ENCODE assay signal across 17 cellular contexts in the genomic region with DNA sequence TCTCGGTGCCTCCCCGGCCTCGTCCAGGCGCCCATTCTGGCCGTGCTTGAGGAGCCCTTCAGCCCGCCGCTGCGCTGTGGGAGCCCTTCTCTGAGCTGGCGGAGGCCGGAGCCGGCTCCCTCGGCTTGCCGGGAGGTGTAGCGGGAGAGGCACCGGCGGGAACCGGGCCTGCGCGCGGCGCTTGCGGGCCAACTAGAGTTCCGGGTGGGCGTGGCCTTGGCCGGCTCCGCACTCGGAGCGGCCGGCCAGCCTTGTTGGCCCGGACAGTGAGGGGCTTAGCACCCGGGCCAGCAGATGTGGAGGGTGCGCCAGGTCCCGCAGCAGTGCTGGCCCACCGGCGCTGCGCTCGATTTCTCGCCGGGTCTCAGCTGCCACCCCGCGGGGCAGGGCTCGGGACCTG.
DNase-seq lines count a peak whose midpoint lies in the region; ATAC-seq and TF ChIP-seq lines count a peak whose summit lies in the region.
"Had no signal": no experiment of that assay in that cellular context is flagged by ENCODE, and none has a peak within 500 bp of the region (broad histone marks: within the 10 kb centered on the region; RNA-seq: fewer than 3 reads in every experiment).

No MANE protein-coding gene starts in this region.

- H3K9me3 Mint-ChIP-seq in osteocyte (ENCODE audit: unreplicated experiment): no peaks in the 10 kb centered on the region

- H3K4me1 ChIP-seq in right cardiac atrium (ENCODE audit: control insufficient read depth, insufficient read depth, low read length) (no peaks in the 10 kb centered on the region), aorta (ENCODE audit: control insufficient read depth in 1 of 2, insufficient read depth in 2 of 2, low read length in 2 of 2) (no peaks in the 10 kb centered on the region)
- H3K4me1 ChIP-seq: HAP-1 had no signal

- H3K27ac Mint-ChIP-seq in osteocyte (ENCODE audit: unreplicated experiment): no peak overlapping the region
- H3K27ac Mint-ChIP-seq: CD14-positive monocyte had no signal

- H3K4me3 Mint-ChIP-seq in osteocyte (ENCODE audit: unreplicated experiment): no peak overlapping the region
- H3K4me3 Mint-ChIP-seq: CD14-positive monocyte had no signal

- intact Hi-C loops in right cardiac atrium (cut with DNase I): no loop called here
- intact Hi-C loops in Right ventricle myocardium inferior (cut with DNase I): no loop called here
- intact Hi-C loops in aorta (cut with DNase I): no loop called here

- WGBS in right cardiac atrium: 94% methylated on average over 42 of the region's 42 CpGs
- WGBS in aorta, 2 donors: 95 to 96% methylated on average over 34 to 42 of the region's 42 CpGs

- no peaks in the 10 kb centered on the region for H3K9me3 ChIP-seq in right cardiac atrium (ENCODE audit: control insufficient read depth, low read length)
- H3K9me3 ChIP-seq in aorta (ENCODE audit: control insufficient read depth, low read length): no peaks in the 10 kb centered on the region

- DNase-seq in right cardiac atrium: peak; percentile 4 to 41 (median 30)
- no peak for DNase-seq in Right ventricle myocardium inferior (ENCODE audit: missing footprints)
- DNase-seq in NCI-H510A treated with DMSO at 0.1 percent for 48 hours (lab: John Stamatoyannopoulos, UW): peak; percentile 47
- DNase-seq in osteocyte (ENCODE audit: extremely low spot score, unreplicated experiment): peak; percentile 82
- peak; percentile 36 to 64 for DNase-seq in aorta
- no peak for DNase-seq in NCI-H774 (lab: John Stamatoyannopoulos, UW)
- no peak for DNase-seq in DMS79 treated with DMSO at 0.1 percent for 48 hours (lab: John Stamatoyannopoulos, UW)
- DNase-seq: DMS 273 treated with DMSO at 0.1 percent for 48 hours, NCI-H1417 treated with DMSO at 0.1 percent for 48 hours, NCI-H1930, NCI-H2171, NCI-H446, NCI-H748 treated with DMSO at 0.1 percent for 48 hours had no signal

- ATAC-seq in right cardiac atrium (no peak), Right ventricle myocardium inferior (no peak), aorta (ENCODE audit: low FRiP score) (no peak), HG03378 (IDR thresholded peaks at IDR 0.05; ENCODE audit: unreplicated experiment) (no peak)

- no peak for TF ChIP-seq CTCF in osteocyte (IDR thresholded peaks at IDR 0.05)

- no peak overlapping the region for H3K27ac ChIP-seq in right cardiac atrium (ENCODE audit: low read length)
- no peak overlapping the region for H3K27ac ChIP-seq in aorta (ENCODE audit: low read depth in 1 of 2, low read length in 2 of 2)
- H3K27ac ChIP-seq: RWPE1 had no signal

- H3K27me3 ChIP-seq in right cardiac atrium (ENCODE audit: control insufficient read depth, insufficient read depth): no peaks in the 10 kb centered on the region
- no peaks in the 10 kb centered on the region for H3K27me3 ChIP-seq in aorta (ENCODE audit: control insufficient read depth in 1 of 2, insufficient read depth in 2 of 2, low read length in 1 of 2)

- H3K36me3 ChIP-seq in aorta (ENCODE audit: control insufficient read depth in 1 of 2, insufficient read depth in 2 of 2, low read length in 1 of 2): no peaks in the 10 kb centered on the region
- H3K36me3 ChIP-seq: HAP-1 had no signal

- no peaks in the 10 kb centered on the region for H3K36me3 Mint-ChIP-seq in osteocyte (ENCODE audit: unreplicated experiment)
- H3K36me3 Mint-ChIP-seq: CD14-positive monocyte had no signal

- H3K4me3 ChIP-seq in right cardiac atrium (ENCODE audit: low read length) (no peak overlapping the region), aorta (ENCODE audit: low read length in 2 of 2) (no peak overlapping the region)
- H3K4me3 ChIP-seq: HAP-1 had no signal

- H3K27me3 Mint-ChIP-seq in osteocyte (ENCODE audit: unreplicated experiment): no peaks in the 10 kb centered on the region

- H3K4me1 Mint-ChIP-seq in osteocyte (ENCODE audit: unreplicated experiment): no peaks in the 10 kb centered on the region
- H3K4me1 Mint-ChIP-seq: CD14-positive monocyte had no signal

Comparison
In these comparisons a context has a peak if more than half of its experiments do, and no peak if none do; other contexts are left out.
1. DNase-seq: peak in right cardiac atrium (3 of 3), NCI-H510A treated with DMSO at 0.1 percent for 48 hours (single experiment), osteocyte (single experiment) and aorta (2 of 2); none in Right ventricle myocardium inferior (single experiment), NCI-H774 (single experiment) and DMS79 treated with DMSO at 0.1 percent for 48 hours (single experiment).